In genomic region chr3:140505876-140506275, GRCh38 we compare ENCODE assay signal across 1 cellular context.
TF ChIP-seq lines count a peak whose summit lies in the region.

No MANE protein-coding gene starts in this region.

TF ChIP-seq in GM23338, 12 proteins besides CTCF, POLR2A, EP300 and RAD21:
- TF ChIP-seq REST (IDR thresholded peaks at IDR 0.05; ENCODE audit: unreplicated experiment) (no peak), EZH2phosphoT487 (IDR thresholded peaks at IDR 0.05; ENCODE audit: unreplicated experiment) (no peak), CREB1 (CRISPR knock-in tag; IDR thresholded peaks at IDR 0.05; ENCODE audit: low read depth) (no peak)
